19 cellular contexts compared by ENCODE assay signal in genomic region chr4:1799364-1799996, GRCh38. TPM values are rescaled to one million over a fixed set of nuclear protein-coding genes. Genes with fewer than 3 reads are reported as not detected.
"Had no signal": no experiment of that assay in that cellular context is flagged by ENCODE, and none has a peak within 500 bp of the region (broad histone marks: within the 10 kb centered on the region; RNA-seq: fewer than 3 reads in every experiment).

No MANE protein-coding gene starts in this region.

- H3K9me3 ChIP-seq: esophagus muscularis mucosa, left ventricle myocardium inferior, psoas muscle, tibial nerve had no signal

- H3K4me3 ChIP-seq: esophagus muscularis mucosa, left ventricle myocardium inferior, psoas muscle, tibial nerve had no signal

- ATAC-seq: activated CD8-positive, alpha-beta memory T cell treated with anti-CD3 and anti-CD28 coated beads, Interleukin-2, amount 10 ng/mL, durations not matched to agents 7 days and 5 days; activated CD8-positive, alpha-beta T cell treated with anti-CD3 and anti-CD28 coated beads, Interleukin-2, amount 10 ng/mL, durations not matched to agents 7 days and 5 days; activated naive CD8-positive, alpha-beta T cell treated with anti-CD3 and anti-CD28 coated beads, Interleukin-2, amount 50 U/mL, for 24 hours; naive thymus-derived CD8-positive, alpha-beta T cell; psoas muscle had no signal

- H2AFZ ChIP-seq: parathyroid adenoma had no signal

- DNase-seq: activated B cell treated with CpG ODN at 0.5 μM for 24 hours; activated CD4-positive, alpha-beta T cell treated with anti-CD3 and anti-CD28 coated beads, Interleukin-2, amount 50 U/mL, for 1 hour; activated CD8-positive, alpha-beta memory T cell treated with anti-CD3 and anti-CD28 coated beads, Interleukin-2, amount 10 ng/mL, durations not matched to agents 7 days and 5 days; activated CD8-positive, alpha-beta T cell treated with anti-CD3 and anti-CD28 coated beads, Interleukin-2, amount 10 ng/mL, durations not matched to agents 7 days and 5 days; activated naive CD8-positive, alpha-beta T cell treated with anti-CD3 and anti-CD28 coated beads, Interleukin-2, amount 50 U/mL, for 24 hours; activated T-cell treated with anti-CD3 and anti-CD28 coated beads, Interleukin-2, amount 50 U/mL, for 48 hours; amygdala; dermis blood vessel endothelial cell; effector CD4-positive, alpha-beta T cell; left ventricle myocardium inferior; naive thymus-derived CD8-positive, alpha-beta T cell; occipital lobe; psoas muscle; stimulated activated CD4-positive, alpha-beta T cell treated with anti-CD3 and anti-CD28 coated beads, Interleukin-15, amount 100 ng/mL, for 24 hours; stimulated activated CD4-positive, alpha-beta T cell treated with anti-CD3 and anti-CD28 coated beads, Interleukin-2, amount 100 ng/mL, for 24 hours; stimulated activated naive CD4-positive, alpha-beta T cell had no signal

- H3K27ac ChIP-seq: esophagus muscularis mucosa, left ventricle myocardium inferior, parathyroid adenoma, psoas muscle, tibial nerve had no signal

- H3K36me3 ChIP-seq: esophagus muscularis mucosa, left ventricle myocardium inferior had no signal

- H3K4me1 ChIP-seq: parathyroid adenoma had no signal

- H3K79me2 ChIP-seq: parathyroid adenoma had no signal

- H3K9ac ChIP-seq: parathyroid adenoma had no signal

RNA-seq across cellular contexts. Expression of gene FGFR3, which starts 6.4 kb away (rescaled TPM):
- total RNA-seq: naive thymus-derived CD8-positive, alpha-beta T cell had no signal
